ENCODE assay signal across 10 cellular contexts in the genomic region with DNA sequence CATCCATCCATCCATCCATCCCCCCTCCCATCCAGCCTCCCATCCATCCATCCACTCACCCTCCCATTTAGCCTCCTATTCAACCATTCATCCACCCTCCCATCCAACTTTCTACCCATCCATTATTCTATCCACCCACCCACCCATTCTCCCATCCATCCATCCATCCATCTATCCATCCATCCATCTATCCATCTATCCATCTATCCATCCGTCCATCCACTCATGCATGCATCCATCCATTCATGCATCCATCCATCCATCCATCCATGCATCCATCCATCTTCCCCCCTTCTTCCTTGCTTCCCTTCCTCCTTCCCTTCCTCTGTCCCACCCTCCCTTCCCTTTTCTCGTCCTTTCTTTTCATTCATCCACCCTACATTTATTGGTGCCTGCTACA. TPM values are rescaled to one million over a fixed set of nuclear protein-coding genes. Genes with fewer than 3 reads are reported as not detected.
"Had no signal": no experiment of that assay in that cellular context is flagged by ENCODE, and none has a peak within 500 bp of the region (broad histone marks: within the 10 kb centered on the region; RNA-seq: fewer than 3 reads in every experiment).

No MANE protein-coding gene starts in this region.

- ATAC-seq: HCT116 had no signal

- H2AFZ ChIP-seq: GM23248 had no signal

- H3K4me1 ChIP-seq: HAP-1 had no signal

- H3K27ac ChIP-seq: GM23248 had no signal

- H3K4me3 ChIP-seq: GM23248, HAP-1 had no signal

- DNase-seq: GM23248, GOT3, H7, KBM-7 had no signal

- H3K9me3 ChIP-seq: HAP-1 had no signal

- H3K9ac ChIP-seq: GM23248 had no signal

- FAIRE-seq: HTR-8/SVneo had no signal

- H3K36me3 ChIP-seq: HAP-1 had no signal

RNA-seq across cellular contexts. Expression of a gene that starts 4.8 kb away (rescaled TPM):
- total RNA-seq: GM23248, H4, H7, HT-29 had no signal
- polyA plus RNA-seq: GM23248, IgD-negative memory B cell had no signal

RNA-seq across cellular contexts. Expression of a gene that starts 21.0 kb away (rescaled TPM):
- total RNA-seq: GM23248, H4, H7, HT-29 had no signal
- polyA plus RNA-seq: GM23248, IgD-negative memory B cell had no signal

RNA-seq across cellular contexts. Expression of a gene that starts 43.2 kb away (rescaled TPM):
- total RNA-seq: GM23248, H4, H7, HT-29 had no signal
- polyA plus RNA-seq: GM23248, IgD-negative memory B cell had no signal
